In genomic region chr3:104088738-104089137, GRCh38 we compare ENCODE assay signal across 23 cellular contexts.
"Had no signal": no experiment of that assay in that cellular context is flagged by ENCODE, and none has a peak within 500 bp of the region (broad histone marks: within the 10 kb centered on the region; RNA-seq: fewer than 3 reads in every experiment).

No MANE protein-coding gene starts in this region.

- H3K9me3 ChIP-seq: colonic mucosa, gastrocnemius medialis had no signal

- DNase-seq: colonic mucosa; cortex of kidney; dermis blood vessel endothelial cell; dorsolateral prefrontal cortex; effector CD4-positive, alpha-beta T cell; effector CD8-positive, alpha-beta T cell; effector memory CD4-positive, alpha-beta T cell; effector memory CD8-positive, alpha-beta T cell; endodermal cell; erythroblast; esophagus squamous epithelium; foreskin fibroblast; foreskin keratinocyte; foreskin melanocyte; gastrocnemius medialis; glutamatergic neuron; head of caudate nucleus; heart left ventricle; heart right ventricle had no signal

- H3K4me3 ChIP-seq: colonic mucosa, coronary artery, dorsolateral prefrontal cortex, esophagus muscularis mucosa, esophagus squamous epithelium, gastrocnemius medialis, gastroesophageal sphincter, heart left ventricle, heart right ventricle had no signal

- H3K27me3 ChIP-seq: colonic mucosa, dorsolateral prefrontal cortex, esophagus muscularis mucosa, esophagus squamous epithelium, foreskin keratinocyte, gastrocnemius medialis, gastroesophageal sphincter, heart left ventricle, heart right ventricle had no signal

- H3K27ac ChIP-seq: colonic mucosa, coronary artery, dorsolateral prefrontal cortex, epithelial cell of prostate, esophagus muscularis mucosa, esophagus squamous epithelium, foreskin keratinocyte, gastrocnemius medialis, gastroesophageal sphincter, heart left ventricle, heart right ventricle had no signal

- H3K4me1 ChIP-seq: colonic mucosa, esophagus muscularis mucosa, esophagus squamous epithelium, foreskin keratinocyte, gastrocnemius medialis, gastroesophageal sphincter, heart left ventricle, heart right ventricle had no signal

- H3K36me3 ChIP-seq: colonic mucosa, esophagus muscularis mucosa, esophagus squamous epithelium, gastrocnemius medialis, gastroesophageal sphincter, heart left ventricle, heart right ventricle had no signal
